In the genomic region with DNA sequence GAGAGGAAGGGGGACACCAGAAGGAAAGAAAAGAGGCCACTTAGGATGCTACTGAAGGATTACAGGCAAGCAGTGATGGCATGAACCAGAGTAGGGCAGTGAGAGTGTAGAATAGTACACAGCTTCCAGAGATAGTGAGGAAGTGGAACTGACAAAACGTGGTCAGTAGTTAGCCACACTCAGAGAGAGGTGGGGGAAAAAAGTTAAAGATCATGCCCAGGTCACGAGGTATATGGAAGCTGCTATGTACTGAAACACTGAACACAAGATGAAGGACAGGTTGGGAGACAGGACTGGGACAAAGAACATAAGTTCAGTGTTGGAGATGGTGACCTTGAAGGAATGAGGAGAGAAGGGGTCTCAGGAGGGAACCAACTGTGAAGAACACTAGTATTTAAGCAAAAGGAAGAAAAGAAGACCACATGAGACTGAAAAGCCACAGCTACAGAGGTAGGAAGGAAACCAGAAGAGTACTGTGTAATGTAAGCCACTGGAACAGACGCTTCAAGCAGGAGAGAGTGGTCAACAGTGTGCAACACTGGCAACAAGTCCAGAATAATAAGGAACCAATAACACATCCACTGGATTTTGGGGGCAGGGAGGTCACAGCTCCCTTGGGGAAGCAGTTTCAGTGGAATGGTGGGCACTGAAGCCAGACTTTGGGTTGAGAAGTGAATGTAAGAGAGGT, we compare ENCODE assay signal across 9 cellular contexts. TPM values are rescaled to one million over a fixed set of nuclear protein-coding genes. Genes with fewer than 3 reads are reported as not detected.
A peak's percentile ranks its signal among the peaks of the same experiment; 100 is the strongest.
DNase-seq lines count a peak whose midpoint lies in the region; ATAC-seq and TF ChIP-seq lines count a peak whose summit lies in the region.
"Had no signal": no experiment of that assay in that cellular context is flagged by ENCODE, and none has a peak within 500 bp of the region (broad histone marks: within the 10 kb centered on the region; RNA-seq: fewer than 3 reads in every experiment).

No MANE protein-coding gene starts in this region.

- intact Hi-C loops in A673 (cut with micrococcal nuclease; ENCODE audit: unreplicated experiment), result no loop called here

- no peak for ATAC-seq in activated T-cell treated with anti-CD3 and anti-CD28 coated beads, Interleukin-2, amount 50 U/mL, for 4 hours
- peak; percentile 50 for ATAC-seq in HG02759 (IDR thresholded peaks at IDR 0.05; ENCODE audit: unreplicated experiment)
- peak; percentile 67 for ATAC-seq in stimulated activated memory B cell treated with anti-CD40 and anti-IgM and Interleukin-4, amounts not matched to agents 10 μg/mL and 1 μg/mL and 100 μg/mL, for 72 hours
- ATAC-seq: HCT116 had no signal

- POLR2A ChIA-PET in A673 (lab: Charles Lee; ENCODE audit: low non-redundant PET), result no interaction called here

- H3K36me3 Mint-ChIP-seq in activated T-cell treated with anti-CD3 and anti-CD28 coated beads, Interleukin-2, amount 50 U/mL, for 24 hours (ENCODE audit: low read depth), result peaks cover 80% of the 10 kb centered on the region
- H3K36me3 Mint-ChIP-seq in activated T-cell treated with anti-CD3 and anti-CD28 coated beads, Interleukin-2, amount 50 U/mL, for 4 hours (ENCODE audit: insufficient read depth), result peaks cover 37% of the 10 kb centered on the region
- H3K36me3 Mint-ChIP-seq in stimulated activated memory B cell treated with anti-CD40 and anti-IgM and Interleukin-4, amounts not matched to agents 10 μg/mL and 1 μg/mL and 100 μg/mL, for 72 hours, result peaks cover 38% of the 10 kb centered on the region

- no peaks in the 10 kb centered on the region for H3K27me3 ChIP-seq in A673 (replicated peaks; ENCODE audit: insufficient read depth, low read depth, low read length, poor library complexity)

- H3K36me3 ChIP-seq in A673 (ENCODE audit: insufficient read depth, low read length, poor library complexity, severe bottlenecking), result no peaks in the 10 kb centered on the region

- DNase-seq in activated T-cell treated with anti-CD3 and anti-CD28 coated beads, Interleukin-2, amount 50 U/mL, for 24 hours, result no peak
- DNase-seq in activated T-cell treated with anti-CD3 and anti-CD28 coated beads, Interleukin-2, amount 50 U/mL, for 4 hours, result no peak
- DNase-seq in OCI-M1 (lab: John Stamatoyannopoulos, UW) (peak; percentile 37), HT-29 (ENCODE audit: low spot score) (no peak), islet precursor cell (no peak), A673 (ENCODE audit: low spot score) (no peak)

- TF ChIP-seq CTCF in A673 (conservative IDR thresholded peaks at IDR 0.05; ENCODE audit: low read depth, low read length), result no peak

- no peak overlapping the region for H3K27ac ChIP-seq in A673 (ENCODE audit: low read depth, low read length, poor library complexity, severe bottlenecking)

- no peaks in the 10 kb centered on the region for H3K9me3 ChIP-seq in A673 (ENCODE audit: low read depth, low read length, poor library complexity, severe bottlenecking)

- H3K4me3 ChIP-seq in A673 (ENCODE audit: low read depth, low read length, poor library complexity, severe bottlenecking), result no peak overlapping the region

- peak overlapping the region; percentile 0 for H3K27ac Mint-ChIP-seq in activated T-cell treated with anti-CD3 and anti-CD28 coated beads, Interleukin-2, amount 50 U/mL, for 24 hours
- H3K27ac Mint-ChIP-seq in stimulated activated memory B cell treated with anti-CD40 and anti-IgM and Interleukin-4, amounts not matched to agents 10 μg/mL and 1 μg/mL and 100 μg/mL, for 72 hours, result peak overlapping the region; percentile 2

- no TSS peak for BruUV-seq in A673 (replicated peaks; lab: Mats Ljungman, UMichigan)

- H3K9me3 Mint-ChIP-seq in activated T-cell treated with anti-CD3 and anti-CD28 coated beads, Interleukin-2, amount 50 U/mL, for 24 hours, result no peaks in the 10 kb centered on the region
- H3K9me3 Mint-ChIP-seq in activated T-cell treated with anti-CD3 and anti-CD28 coated beads, Interleukin-2, amount 50 U/mL, for 4 hours, result no peaks in the 10 kb centered on the region
- no peaks in the 10 kb centered on the region for H3K9me3 Mint-ChIP-seq in stimulated activated memory B cell treated with anti-CD40 and anti-IgM and Interleukin-4, amounts not matched to agents 10 μg/mL and 1 μg/mL and 100 μg/mL, for 72 hours

- H3K27me3 Mint-ChIP-seq in activated T-cell treated with anti-CD3 and anti-CD28 coated beads, Interleukin-2, amount 50 U/mL, for 24 hours, result no peaks in the 10 kb centered on the region
- H3K27me3 Mint-ChIP-seq in activated T-cell treated with anti-CD3 and anti-CD28 coated beads, Interleukin-2, amount 50 U/mL, for 4 hours (ENCODE audit: low read depth), result no peaks in the 10 kb centered on the region
- no peaks in the 10 kb centered on the region for H3K27me3 Mint-ChIP-seq in stimulated activated memory B cell treated with anti-CD40 and anti-IgM and Interleukin-4, amounts not matched to agents 10 μg/mL and 1 μg/mL and 100 μg/mL, for 72 hours

- H3K4me3 Mint-ChIP-seq in activated T-cell treated with anti-CD3 and anti-CD28 coated beads, Interleukin-2, amount 50 U/mL, for 24 hours, result no peak overlapping the region
- no peak overlapping the region for H3K4me3 Mint-ChIP-seq in activated T-cell treated with anti-CD3 and anti-CD28 coated beads, Interleukin-2, amount 50 U/mL, for 4 hours
- H3K4me3 Mint-ChIP-seq in stimulated activated memory B cell treated with anti-CD40 and anti-IgM and Interleukin-4, amounts not matched to agents 10 μg/mL and 1 μg/mL and 100 μg/mL, for 72 hours, result no peak overlapping the region

- peaks cover 22% of the 10 kb centered on the region for H3K4me1 Mint-ChIP-seq in activated T-cell treated with anti-CD3 and anti-CD28 coated beads, Interleukin-2, amount 50 U/mL, for 24 hours (ENCODE audit: low read depth)
- H3K4me1 Mint-ChIP-seq in activated T-cell treated with anti-CD3 and anti-CD28 coated beads, Interleukin-2, amount 50 U/mL, for 4 hours (ENCODE audit: low read depth), result peaks cover 7% of the 10 kb centered on the region
- peaks cover 18% of the 10 kb centered on the region for H3K4me1 Mint-ChIP-seq in stimulated activated memory B cell treated with anti-CD40 and anti-IgM and Interleukin-4, amounts not matched to agents 10 μg/mL and 1 μg/mL and 100 μg/mL, for 72 hours

- H3K4me1 ChIP-seq in A673 (ENCODE audit: insufficient read depth, low read length, poor library complexity, severe bottlenecking), result no peaks in the 10 kb centered on the region

- CTCF ChIA-PET in A673 (lab: Charles Lee), result no interaction called here

RNA-seq across cellular contexts. Expression of a gene that starts 45.5 kb away (rescaled TPM):
- total RNA-seq in activated T-cell treated with anti-CD3 and anti-CD28 coated beads, Interleukin-2, amount 50 U/mL, for 4 hours, result 100 to 1,000 TPM in 1 of 3 donors, 10 to 100 TPM in 2; 69.7 to 103 (median 87.0) TPM
- total RNA-seq in HT-29 (2014; rRNA removed; shearing (Covaris generic)), result 15.4 and 21.7 TPM in 2 replicates
- 7.5 and 12.0 TPM in 2 replicates for total RNA-seq in A673 (2021)

Comparison
In these comparisons a context has a peak if more than half of its experiments do, and no peak if none do; other contexts are left out.
1. ATAC-seq: peak in HG02759 (single experiment) and stimulated activated memory B cell treated with anti-CD40 and anti-IgM and Interleukin-4, amounts not matched to agents 10 μg/mL and 1 μg/mL and 100 μg/mL, for 72 hours (single experiment); none in activated T-cell treated with anti-CD3 and anti-CD28 coated beads, Interleukin-2, amount 50 U/mL, for 4 hours (0 of 2).